In the genomic region with DNA sequence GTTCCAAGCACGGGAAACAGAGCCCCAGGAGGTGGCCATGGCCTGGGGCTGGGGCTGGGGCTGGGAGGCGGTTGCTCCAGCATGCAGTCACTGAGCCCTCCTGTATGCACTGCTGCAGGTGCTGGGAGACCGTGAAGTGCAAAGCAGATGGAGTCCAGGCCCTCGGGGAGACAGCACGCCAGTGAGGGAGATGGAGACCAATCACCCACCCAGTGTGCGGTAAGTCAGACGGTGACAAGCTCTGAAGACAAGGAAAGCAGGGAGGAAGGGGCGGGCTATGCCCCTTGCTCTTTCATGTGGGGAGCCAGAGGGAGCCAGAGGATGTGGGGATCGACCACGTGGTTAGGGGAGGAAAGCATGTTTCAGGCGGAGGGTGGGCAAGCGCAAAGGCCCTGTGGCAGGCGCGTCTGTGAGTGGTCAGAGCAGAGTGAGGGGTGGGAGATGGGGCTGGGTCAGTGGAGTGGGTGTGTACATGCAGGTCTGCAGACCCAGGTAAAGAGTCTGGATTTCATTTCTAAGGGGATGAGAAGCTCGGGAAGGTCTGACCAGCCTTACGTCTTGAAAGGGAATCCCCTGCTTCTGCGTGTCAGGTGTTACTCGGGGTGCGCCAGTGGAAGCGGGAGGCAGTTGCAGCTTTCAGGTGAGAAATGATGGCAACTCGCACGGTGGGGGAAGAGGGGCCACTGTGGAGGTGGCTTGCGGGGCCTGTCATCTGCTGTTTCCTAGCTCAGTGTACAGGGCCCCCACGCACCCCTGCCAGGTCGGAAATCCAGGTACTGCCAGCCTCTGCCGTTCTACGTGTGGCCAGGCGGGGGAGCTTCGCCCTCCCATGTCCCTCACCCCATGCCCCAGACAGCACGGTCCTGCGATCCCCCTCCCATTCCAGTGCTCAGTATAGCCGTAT, we compare ENCODE assay signal across 8 cellular contexts. TPM values are rescaled to one million over a fixed set of nuclear protein-coding genes. Genes with fewer than 3 reads are reported as not detected.
DNase-seq lines count a peak whose midpoint lies in the region; ATAC-seq, FAIRE-seq and TF ChIP-seq lines count a peak whose summit lies in the region.

No MANE protein-coding gene starts in this region.

- H3K4me1 ChIP-seq in astrocyte (ENCODE audit: insufficient read depth, low read length) (no peaks in the 10 kb centered on the region), upper lobe of right lung (peaks cover 4% of the 10 kb centered on the region)

- intact Hi-C loops in upper lobe of right lung (cut with DNase I), result no loop called here

- no peaks in the 10 kb centered on the region for H4K20me1 ChIP-seq in astrocyte (ENCODE audit: insufficient read depth, low read length)

- FAIRE-seq in astrocyte (lab: Jason Lieb, UNC), result no peak

- H3K79me2 ChIP-seq in astrocyte (ENCODE audit: insufficient read depth, low read length), result no peaks in the 10 kb centered on the region

- H3K4me1 Mint-ChIP-seq in astrocyte (ENCODE audit: low read depth, unreplicated experiment), result peaks cover 2% of the 10 kb centered on the region

- no peaks in the 10 kb centered on the region for H3K9me3 Mint-ChIP-seq in astrocyte (ENCODE audit: unreplicated experiment)

- peak; percentile 64 for DNase-seq in ELF-1 (ENCODE audit: low read depth, low spot score)
- DNase-seq in NCI-H2171 (lab: John Stamatoyannopoulos, UW), result peak; percentile 30
- DNase-seq in astrocyte (ENCODE audit: low read depth), result no peak
- DNase-seq in left lobe of liver (ENCODE audit: low spot score), result peak; percentile 52
- no peak for DNase-seq in upper lobe of right lung
- no peak for DNase-seq in GDM1 (lab: John Stamatoyannopoulos, UW)
- no peak for DNase-seq in NCI-H2107 treated with DMSO at 0.1 percent for 48 hours (lab: John Stamatoyannopoulos, UW; ENCODE audit: unreplicated experiment)

- H3K36me3 ChIP-seq in astrocyte (ENCODE audit: insufficient read depth, low read length) (no peaks in the 10 kb centered on the region), upper lobe of right lung (no peaks in the 10 kb centered on the region)

- peak; percentile 91 for ATAC-seq in left lobe of liver
- peak; percentile 85 for ATAC-seq in upper lobe of right lung
- no peak for ATAC-seq in HG02610 (IDR thresholded peaks at IDR 0.05; ENCODE audit: unreplicated experiment)

- H3K36me3 Mint-ChIP-seq in astrocyte (ENCODE audit: low read depth, unreplicated experiment), result no peaks in the 10 kb centered on the region

- no peak overlapping the region for H3K4me2 ChIP-seq in astrocyte (ENCODE audit: low read length)

- H3K9me3 ChIP-seq in astrocyte (ENCODE audit: insufficient read depth, low read depth, low read length) (no peaks in the 10 kb centered on the region), upper lobe of right lung (no peaks in the 10 kb centered on the region)

- no peak overlapping the region for H3K4me3 Mint-ChIP-seq in astrocyte (ENCODE audit: unreplicated experiment)

- H3K27ac ChIP-seq in astrocyte (ENCODE audit: low read depth, low read length) (no peak overlapping the region), upper lobe of right lung (no peak overlapping the region)

- no peak overlapping the region for H3K27ac Mint-ChIP-seq in astrocyte (ENCODE audit: unreplicated experiment)

- TF ChIP-seq CTCF in astrocyte (IDR thresholded peaks at IDR 0.05; ENCODE audit: insufficient read depth, low read depth, low read length), result peak; percentile 22
- TF ChIP-seq CTCF in upper lobe of right lung (IDR thresholded peaks at IDR 0.05), result peak; percentile 53

- H2AFZ ChIP-seq in astrocyte (ENCODE audit: low read depth, low read length), result no peak overlapping the region

- H3K9ac ChIP-seq in astrocyte (ENCODE audit: low read length), result no peak overlapping the region

- H3K4me3 ChIP-seq in astrocyte (ENCODE audit: insufficient read depth, low read depth, low read length) (no peak overlapping the region), upper lobe of right lung (no peak overlapping the region)

- peaks cover 15% of the 10 kb centered on the region for H3K27me3 Mint-ChIP-seq in astrocyte (ENCODE audit: low read depth, unreplicated experiment)

- H3K27me3 ChIP-seq in astrocyte (ENCODE audit: insufficient read depth, low read length) (no peaks in the 10 kb centered on the region), upper lobe of right lung (no peaks in the 10 kb centered on the region)

RNA-seq across cellular contexts. Expression of gene RRM2, which starts 19.4 kb away (rescaled TPM):
- total RNA-seq in astrocyte, result 6.8 and 11.9 TPM in 2 replicates
- 2.7 TPM for total RNA-seq in left lobe of liver
- 2.3 TPM for total RNA-seq in upper lobe of right lung

Comparison
In these comparisons a context has a peak if more than half of its experiments do, and no peak if none do; other contexts are left out.
1. DNase-seq: peak in ELF-1 (single experiment), NCI-H2171 (single experiment) and left lobe of liver (single experiment); none in astrocyte (single experiment), upper lobe of right lung (single experiment), GDM1 (single experiment) and NCI-H2107 treated with DMSO at 0.1 percent for 48 hours (single experiment).